23 cellular contexts compared by ENCODE assay signal in genomic region chr16:50501251-50501650, GRCh38.
"Had no signal": no experiment of that assay in that cellular context is flagged by ENCODE, and none has a peak within 500 bp of the region (broad histone marks: within the 10 kb centered on the region; RNA-seq: fewer than 3 reads in every experiment).

No MANE protein-coding gene starts in this region.

- H3K9ac ChIP-seq: KMS-11 had no signal

- ATAC-seq: T-helper 17 cell, WTC11 had no signal

- H3K9me3 Mint-ChIP-seq: activated CD4-positive, alpha-beta memory T cell treated with anti-CD3 and anti-CD28 coated beads for 36 hours; activated CD4-positive, alpha-beta T cell treated with anti-CD3 and anti-CD28 coated beads, Interleukin-2, amount 10 ng/mL, durations not matched to agents 24 days and 14 days; activated T-cell treated with anti-CD3 and anti-CD28 coated beads, Interleukin-2, amount 50 U/mL, for 24 hours; activated T-helper 1 cell treated with anti-CD3 and anti-CD28 coated beads, Interleukin-12 subunit alpha, Interleukin-12 subunit beta, Interleukin-2, Interleukin-4 antibody, amounts not matched to agents 30 ng/mL and 10 ng/mL and 1 ng/mL, durations not matched to agents 14 hours and 24 hours and 36 hours had no signal

- DNase-seq: activated CD4-positive, alpha-beta memory T cell treated with anti-CD3 and anti-CD28 coated beads for 36 hours; activated CD4-positive, alpha-beta T cell treated with anti-CD3 and anti-CD28 coated beads for 1 hour; activated CD4-positive, alpha-beta T cell treated with anti-CD3 and anti-CD28 coated beads, Interleukin-2, amount 10 ng/mL, durations not matched to agents 24 days and 14 days; activated effector memory CD4-positive, alpha-beta T cell treated with Interleukin-2 at 50 U/mL for 16 hours; activated naive CD4-positive, alpha-beta T cell; activated T-cell treated with anti-CD3 and anti-CD28 coated beads, Interleukin-2, amount 50 U/mL, for 24 hours; amygdala; MV-4-11; NCI-H1092 treated with DMSO at 0.1 percent for 48 hours; NCI-H1417 treated with DMSO at 0.1 percent for 48 hours; NCI-H1694; NCI-H2029; NCI-H345; NCI-H510A; NCI-H526 treated with DMSO at 0.1 percent for 48 hours; NCI-H82; SIG-M5; T-helper 17 cell; T-helper 9 cell had no signal

- H3K27me3 Mint-ChIP-seq: activated CD4-positive, alpha-beta memory T cell treated with anti-CD3 and anti-CD28 coated beads for 36 hours; activated CD4-positive, alpha-beta T cell treated with anti-CD3 and anti-CD28 coated beads, Interleukin-2, amount 10 ng/mL, durations not matched to agents 24 days and 14 days; activated naive CD8-positive, alpha-beta T cell; activated T-cell treated with anti-CD3 and anti-CD28 coated beads, Interleukin-2, amount 50 U/mL, for 24 hours; T-helper 17 cell had no signal

- H3K36me3 Mint-ChIP-seq: activated CD4-positive, alpha-beta memory T cell treated with anti-CD3 and anti-CD28 coated beads for 36 hours; activated naive CD8-positive, alpha-beta T cell; WTC11 had no signal

- H3K27ac ChIP-seq: KMS-11 had no signal

- H3K4me1 Mint-ChIP-seq: activated CD4-positive, alpha-beta T cell treated with anti-CD3 and anti-CD28 coated beads, Interleukin-2, amount 10 ng/mL, durations not matched to agents 24 days and 14 days; T-helper 17 cell had no signal

- H3K27ac Mint-ChIP-seq: activated CD4-positive, alpha-beta memory T cell treated with anti-CD3 and anti-CD28 coated beads for 36 hours; activated CD4-positive, alpha-beta T cell treated with anti-CD3 and anti-CD28 coated beads, Interleukin-2, amount 10 ng/mL, durations not matched to agents 24 days and 14 days; activated naive CD8-positive, alpha-beta T cell; activated T-cell treated with anti-CD3 and anti-CD28 coated beads, Interleukin-2, amount 50 U/mL, for 24 hours; activated T-helper 1 cell treated with anti-CD3 and anti-CD28 coated beads, Interleukin-12 subunit alpha, Interleukin-12 subunit beta, Interleukin-2, Interleukin-4 antibody, amounts not matched to agents 30 ng/mL and 10 ng/mL and 1 ng/mL, durations not matched to agents 14 hours and 24 hours and 36 hours; T-helper 17 cell; WTC11 had no signal

- H3K4me3 Mint-ChIP-seq: activated CD4-positive, alpha-beta memory T cell treated with anti-CD3 and anti-CD28 coated beads for 36 hours; activated CD4-positive, alpha-beta T cell treated with anti-CD3 and anti-CD28 coated beads, Interleukin-2, amount 10 ng/mL, durations not matched to agents 24 days and 14 days; activated naive CD8-positive, alpha-beta T cell; activated T-cell treated with anti-CD3 and anti-CD28 coated beads, Interleukin-2, amount 50 U/mL, for 24 hours; activated T-helper 1 cell treated with anti-CD3 and anti-CD28 coated beads, Interleukin-12 subunit alpha, Interleukin-12 subunit beta, Interleukin-2, Interleukin-4 antibody, amounts not matched to agents 30 ng/mL and 10 ng/mL and 1 ng/mL, durations not matched to agents 14 hours and 24 hours and 36 hours; T-helper 17 cell; WTC11 had no signal
